In genomic region chr2:240431663-240432424, GRCh38 we compare ENCODE assay signal across 15 cellular contexts. TPM values are rescaled to one million over a fixed set of nuclear protein-coding genes. Genes with fewer than 3 reads are reported as not detected.
DNase-seq lines count a peak whose midpoint lies in the region; ATAC-seq and TF ChIP-seq lines count a peak whose summit lies in the region.
"Had no signal": no experiment of that assay in that cellular context is flagged by ENCODE, and none has a peak within 500 bp of the region (broad histone marks: within the 10 kb centered on the region; RNA-seq: fewer than 3 reads in every experiment).

No MANE protein-coding gene starts in this region.

- no peaks in the 10 kb centered on the region for H3K9me3 Mint-ChIP-seq in activated CD8-positive, alpha-beta memory T cell treated with anti-CD3 and anti-CD28 coated beads, Interleukin-2, amount 10 ng/mL, durations not matched to agents 7 days and 5 days (ENCODE audit: low read depth)
- H3K9me3 Mint-ChIP-seq: activated T-helper 1 cell treated with anti-CD3 and anti-CD28 coated beads, Interleukin-12 subunit alpha, Interleukin-12 subunit beta, Interleukin-2, Interleukin-4 antibody, amounts not matched to agents 30 ng/mL and 10 ng/mL and 1 ng/mL, durations not matched to agents 14 hours and 24 hours and 36 hours had no signal

- H3K79me2 ChIP-seq in PC-3 (ENCODE audit: low read length): peaks cover 6% of the 10 kb centered on the region

- DNase-seq in activated CD8-positive, alpha-beta memory T cell treated with anti-CD3 and anti-CD28 coated beads for 24 hours: peak; percentile 50
- no peak for DNase-seq in activated CD8-positive, alpha-beta memory T cell treated with anti-CD3 and anti-CD28 coated beads, Interleukin-2, amount 10 ng/mL, durations not matched to agents 7 days and 5 days
- DNase-seq in activated CD8-positive, alpha-beta memory T cell treated with anti-CD3 and anti-CD28 coated beads, Interleukin-2, amount 50 U/mL, for 4 hours: peak; percentile 11
- DNase-seq in left lobe of liver (ENCODE audit: low spot score) (peak; percentile 35), sigmoid colon (peak; percentile 56), PC-3 (no peak), dedifferentiated amniotic fluid mesenchymal stem cell (ENCODE audit: extremely low spot score) (no peak)
- DNase-seq: KG1, NCI-H1105 treated with DMSO at 0.1 percent for 48 hours, NCI-H226, retina, thyroid gland had no signal

- H3K9me2 ChIP-seq in PC-3 (replicated peaks; ENCODE audit: low read length): no peaks in the 10 kb centered on the region

- no peaks in the 10 kb centered on the region for H3K36me3 Mint-ChIP-seq in activated CD8-positive, alpha-beta memory T cell treated with anti-CD3 and anti-CD28 coated beads, Interleukin-2, amount 10 ng/mL, durations not matched to agents 7 days and 5 days

- H4K20me1 ChIP-seq in PC-3 (ENCODE audit: low read length): peaks cover 5% of the 10 kb centered on the region; the same call in 1 of the 2 replicates

- 74 to 78% methylated on average over 12 of the region's 12 CpGs for WGBS in sigmoid colon, 2 donors

- no peak for TF ChIP-seq POLR2A in sigmoid colon (IDR thresholded peaks at IDR 0.05)

- no peak overlapping the region for H3K4me3 Mint-ChIP-seq in activated CD8-positive, alpha-beta memory T cell treated with anti-CD3 and anti-CD28 coated beads, Interleukin-2, amount 10 ng/mL, durations not matched to agents 7 days and 5 days
- H3K4me3 Mint-ChIP-seq: activated T-helper 1 cell treated with anti-CD3 and anti-CD28 coated beads, Interleukin-12 subunit alpha, Interleukin-12 subunit beta, Interleukin-2, Interleukin-4 antibody, amounts not matched to agents 30 ng/mL and 10 ng/mL and 1 ng/mL, durations not matched to agents 14 hours and 24 hours and 36 hours had no signal

- peaks cover 22% of the 10 kb centered on the region for H3K4me1 Mint-ChIP-seq in activated CD8-positive, alpha-beta memory T cell treated with anti-CD3 and anti-CD28 coated beads, Interleukin-2, amount 10 ng/mL, durations not matched to agents 7 days and 5 days

- no peak overlapping the region for H2AFZ ChIP-seq in PC-3 (ENCODE audit: low read length)

- no peak for TF ChIP-seq EP300 in sigmoid colon (IDR thresholded peaks at IDR 0.05)

- H3K27ac ChIP-seq in sigmoid colon (no peak overlapping the region), PC-3 (ENCODE audit: low read length) (no peak overlapping the region)
- H3K27ac ChIP-seq: dorsolateral prefrontal cortex, thyroid gland had no signal

- H3K36me3 ChIP-seq in sigmoid colon: no peaks in the 10 kb centered on the region
- no peaks in the 10 kb centered on the region for H3K36me3 ChIP-seq in PC-3 (ENCODE audit: low read depth, low read length)
- H3K36me3 ChIP-seq: thyroid gland had no signal

- no peak overlapping the region for H3K9ac ChIP-seq in PC-3 (ENCODE audit: low read length)

- no peak overlapping the region for H3K27ac Mint-ChIP-seq in activated CD8-positive, alpha-beta memory T cell treated with anti-CD3 and anti-CD28 coated beads, Interleukin-2, amount 10 ng/mL, durations not matched to agents 7 days and 5 days
- H3K27ac Mint-ChIP-seq: activated T-helper 1 cell treated with anti-CD3 and anti-CD28 coated beads, Interleukin-12 subunit alpha, Interleukin-12 subunit beta, Interleukin-2, Interleukin-4 antibody, amounts not matched to agents 30 ng/mL and 10 ng/mL and 1 ng/mL, durations not matched to agents 14 hours and 24 hours and 36 hours had no signal

- POLR2A ChIA-PET in PC-3 (lab: Charles Lee; ENCODE audit: unreplicated experiment): no interaction called here

- no peak for ATAC-seq in activated CD8-positive, alpha-beta memory T cell treated with anti-CD3 and anti-CD28 coated beads, Interleukin-2, amount 10 ng/mL, durations not matched to agents 7 days and 5 days
- ATAC-seq in left lobe of liver (no peak), PC-3 (no peak), GM21526 (IDR thresholded peaks at IDR 0.05; ENCODE audit: low FRiP score, unreplicated experiment) (no peak)

- TF ChIP-seq CTCF in sigmoid colon (IDR thresholded peaks at IDR 0.05) (no peak), PC-3 (conservative IDR thresholded peaks at IDR 0.05; ENCODE audit: low read depth, low read length) (no peak)

- no peak overlapping the region for H3K4me3 ChIP-seq in sigmoid colon
- no peak overlapping the region for H3K4me3 ChIP-seq in PC-3 (ENCODE audit: low read length)
- H3K4me3 ChIP-seq: dorsolateral prefrontal cortex, thyroid gland had no signal

- H3F3A ChIP-seq in PC-3 (ENCODE audit: low read length, unreplicated experiment): peaks cover 4% of the 10 kb centered on the region

- intact Hi-C loops in sigmoid colon (cut with DNase I): no loop called here
- intact Hi-C loops in PC-3 (cut with micrococcal nuclease): no loop called here

- H3K27me3 Mint-ChIP-seq in activated CD8-positive, alpha-beta memory T cell treated with anti-CD3 and anti-CD28 coated beads, Interleukin-2, amount 10 ng/mL, durations not matched to agents 7 days and 5 days: peaks cover 19% of the 10 kb centered on the region

- no peak overlapping the region for H3K4me2 ChIP-seq in PC-3 (ENCODE audit: low read length)

- H3K27me3 ChIP-seq in sigmoid colon: no peaks in the 10 kb centered on the region
- no peaks in the 10 kb centered on the region for H3K27me3 ChIP-seq in PC-3 (ENCODE audit: low read length)
- H3K27me3 ChIP-seq: dorsolateral prefrontal cortex, thyroid gland had no signal

- CTCF ChIA-PET in activated CD8-positive, alpha-beta memory T cell treated with anti-CD3 and anti-CD28 coated beads, Interleukin-2, amount 10 ng/mL, durations not matched to agents 7 days and 5 days (lab: Charles Lee): no interaction called here
- CTCF ChIA-PET in PC-3 (lab: Charles Lee): no interaction called here

- H3K4me1 ChIP-seq in sigmoid colon: peaks cover 0 to 22% (median 21%) of the 10 kb centered on the region in 4 donors
- peaks cover 31% of the 10 kb centered on the region for H3K4me1 ChIP-seq in PC-3 (ENCODE audit: insufficient read depth, low read length)

- no peaks in the 10 kb centered on the region for H3K9me3 ChIP-seq in sigmoid colon
- no peaks in the 10 kb centered on the region for H3K9me3 ChIP-seq in PC-3 (ENCODE audit: low read length)
- H3K9me3 ChIP-seq: thyroid gland had no signal

- BruUV-seq in PC-3 (replicated peaks; lab: Mats Ljungman, UMichigan): no TSS peak

RNA-seq across cellular contexts. Expression of gene GPC1, which starts 3.6 kb away (rescaled TPM):
- total RNA-seq in activated CD8-positive, alpha-beta memory T cell treated with anti-CD3 and anti-CD28 coated beads, Interleukin-2, amount 10 ng/mL, durations not matched to agents 7 days and 5 days: 1 to 10 TPM; 3.2 to 4.5 TPM
- total RNA-seq in left lobe of liver: 29.4 TPM
- 10 to 100 TPM in 3 of 4 donors, 1 to 10 TPM in 1; 7.2 to 30.7 (median 23.7) TPM for total RNA-seq in sigmoid colon
- 10 to 100 TPM in 1 of 3 donors, 1 to 10 TPM in 2; 3.0 to 15.8 (median 7.2) TPM for polyA plus RNA-seq in sigmoid colon
- total RNA-seq in PC-3 (2014; rRNA removed): 37.1 and 56.7 TPM in 2 replicates

Comparison
In these comparisons a context has a peak if more than half of its experiments do, and no peak if none do; other contexts are left out.
1. DNase-seq: peak in activated CD8-positive, alpha-beta memory T cell treated with anti-CD3 and anti-CD28 coated beads for 24 hours (single experiment), activated CD8-positive, alpha-beta memory T cell treated with anti-CD3 and anti-CD28 coated beads, Interleukin-2, amount 50 U/mL, for 4 hours (single experiment), left lobe of liver (single experiment) and sigmoid colon (single experiment); none in activated CD8-positive, alpha-beta memory T cell treated with anti-CD3 and anti-CD28 coated beads, Interleukin-2, amount 10 ng/mL, durations not matched to agents 7 days and 5 days (single experiment), PC-3 (single experiment) and dedifferentiated amniotic fluid mesenchymal stem cell (single experiment).